Comparison of ENCODE assay signal across 7 cellular contexts in genomic region chr2:174870787-174871186, GRCh38.
"Had no signal": no experiment of that assay in that cellular context is flagged by ENCODE, and none has a peak within 500 bp of the region (broad histone marks: within the 10 kb centered on the region; RNA-seq: fewer than 3 reads in every experiment).

No MANE protein-coding gene starts in this region.

- DNase-seq: GM23248, HFFc6, KBM-7 had no signal

- H3K9me3 ChIP-seq: HAP-1 had no signal

- H3K4me3 ChIP-seq: GM23248, HAP-1 had no signal

- H3K36me3 ChIP-seq: HAP-1 had no signal

- H2AFZ ChIP-seq: GM23248 had no signal

- H3K27ac ChIP-seq: GM23248, HL-60 had no signal

- ATAC-seq: HCT116, HepG2 had no signal
